In the genomic region with DNA sequence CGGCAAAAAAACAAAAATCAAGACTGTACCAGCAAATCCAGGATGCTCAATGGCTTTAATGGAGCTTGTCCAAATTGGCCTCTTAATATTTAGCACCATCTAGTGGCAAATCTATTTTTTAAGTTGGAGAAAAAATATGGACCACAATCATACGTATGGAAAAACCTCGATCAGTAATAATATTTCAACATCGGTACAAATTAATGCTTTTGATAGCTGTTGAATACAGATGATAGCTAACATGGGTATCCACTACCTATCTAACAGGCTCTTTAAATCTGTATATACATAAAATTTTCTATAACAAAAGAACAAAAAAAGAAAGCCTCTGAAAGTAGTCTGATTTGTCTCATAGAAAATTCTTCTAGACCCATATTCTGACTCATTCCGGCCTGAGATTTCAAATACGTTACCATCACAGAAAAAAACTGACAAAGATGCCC, we compare ENCODE assay signal across 2 cellular contexts.
A peak's percentile ranks its signal among the peaks of the same experiment; 100 is the strongest.
TF ChIP-seq lines count a peak whose summit lies in the region.

No MANE protein-coding gene starts in this region.

TF ChIP-seq in IMR-90, 13 proteins besides CTCF, POLR2A, EP300 and RAD21:
- peak; percentile 91 for TF ChIP-seq SMC3 (IDR thresholded peaks at IDR 0.05; ENCODE audit: low read depth, low read length)
- TF ChIP-seq NFE2L2 (IDR thresholded peaks at IDR 0.05; ENCODE audit: low read depth, low read length) = no peak

TF ChIP-seq in H1, 55 proteins besides CTCF, POLR2A, EP300 and RAD21:
- TF ChIP-seq SAP30 (IDR thresholded peaks at IDR 0.05; ENCODE audit: insufficient read depth, insufficient replicate concordance, low read length) (no peak), EZH2 (IDR thresholded peaks at IDR 0.05; ENCODE audit: low read depth, low read length, severe bottlenecking) (no peak), POU5F1 (IDR thresholded peaks at IDR 0.05; ENCODE audit: low read depth, low read length) (no peak), RNF2 (IDR thresholded peaks at IDR 0.05; ENCODE audit: borderline replicate concordance, low read depth, low read length, missing control alignments, poor library complexity, severe bottlenecking) (no peak), POLR2AphosphoS5 (IDR thresholded peaks at IDR 0.05; ENCODE audit: low read depth, low read length) (no peak), MAFK (IDR thresholded peaks at IDR 0.05; ENCODE audit: low read depth, low read length) (no peak), KDM1A (IDR thresholded peaks at IDR 0.05; ENCODE audit: borderline replicate concordance, low read length) (no peak), SIRT6 (IDR thresholded peaks at IDR 0.05; ENCODE audit: low read length) (no peak), CHD7 (IDR thresholded peaks at IDR 0.05; ENCODE audit: insufficient replicate concordance, low read length) (no peak)
- TF ChIP-seq, protein P1, sequence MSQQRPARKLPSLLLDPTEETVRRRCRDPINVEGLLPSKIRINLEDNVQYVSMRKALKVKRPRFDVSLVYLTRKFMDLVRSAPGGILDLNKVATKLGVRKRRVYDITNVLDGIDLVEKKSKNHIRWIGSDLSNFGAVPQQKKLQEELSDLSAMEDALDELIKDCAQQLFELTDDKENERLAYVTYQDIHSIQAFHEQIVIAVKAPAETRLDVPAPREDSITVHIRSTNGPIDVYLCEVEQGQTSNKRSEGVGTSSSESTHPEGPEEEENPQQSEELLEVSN (IDR thresholded peaks at IDR 0.05) = no peak
- TF ChIP-seq, protein P2, sequence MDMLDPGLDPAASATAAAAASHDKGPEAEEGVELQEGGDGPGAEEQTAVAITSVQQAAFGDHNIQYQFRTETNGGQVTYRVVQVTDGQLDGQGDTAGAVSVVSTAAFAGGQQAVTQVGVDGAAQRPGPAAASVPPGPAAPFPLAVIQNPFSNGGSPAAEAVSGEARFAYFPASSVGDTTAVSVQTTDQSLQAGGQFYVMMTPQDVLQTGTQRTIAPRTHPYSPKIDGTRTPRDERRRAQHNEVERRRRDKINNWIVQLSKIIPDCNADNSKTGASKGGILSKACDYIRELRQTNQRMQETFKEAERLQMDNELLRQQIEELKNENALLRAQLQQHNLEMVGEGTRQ (IDR thresholded peaks at IDR 0.05; ENCODE audit: low read length) = no peak
TF ChIP-seq in H1: peak in this region for 0.
